In the genomic region with DNA sequence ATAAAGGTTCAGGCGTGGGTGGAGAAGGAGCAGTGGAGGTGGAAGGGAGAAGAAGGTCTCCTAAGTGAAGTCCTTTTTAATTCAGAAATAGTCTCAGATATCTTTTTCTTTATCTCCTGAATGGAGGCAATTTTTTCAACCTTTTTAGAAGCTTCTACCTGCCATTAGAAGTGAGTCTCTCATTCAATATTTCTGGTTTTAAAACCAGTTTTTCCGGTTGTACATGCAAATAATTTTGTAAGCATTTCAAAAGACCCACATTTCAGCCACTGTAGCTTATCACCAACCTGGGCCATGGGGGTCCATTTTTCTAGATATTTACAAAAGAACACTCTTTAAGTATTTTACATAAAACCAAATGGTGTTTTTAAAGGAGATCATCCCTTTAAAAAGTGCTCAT, we compare ENCODE assay signal across 22 cellular contexts.
"Had no signal": no experiment of that assay in that cellular context is flagged by ENCODE, and none has a peak within 500 bp of the region (broad histone marks: within the 10 kb centered on the region; RNA-seq: fewer than 3 reads in every experiment).

No MANE protein-coding gene starts in this region.

- H3K27me3 Mint-ChIP-seq: natural killer cell treated with Interleukin-12 subunit alpha and Interleukin-12 subunit beta and Interleukin-15 and Interleukin-18, amount 100 ng/mL, for 72 hours had no signal

- DNase-seq: cortex of kidney; dorsolateral prefrontal cortex; effector CD8-positive, alpha-beta T cell; foreskin melanocyte; heart left ventricle; hippocampal formation; left colon; mammary epithelial cell; nucleus accumbens; ovary; sigmoid colon; stimulated activated CD4-positive, alpha-beta T cell treated with anti-CD3 and anti-CD28 coated beads, Interleukin-2, amount 100 ng/mL, for 24 hours; stimulated activated CD4-positive, alpha-beta T cell treated with anti-CD3 and anti-CD28 coated beads, Interleukin-4, amount 100 ng/mL, for 4 hours; stimulated activated naive CD4-positive, alpha-beta T cell; stomach; substantia nigra; transverse colon had no signal

- H3K27ac ChIP-seq: dorsolateral prefrontal cortex, heart left ventricle, neural progenitor cell, ovary, right atrium auricular region, sigmoid colon, skin epidermis, stomach, thoracic aorta, transverse colon had no signal

- H3K4me2 ChIP-seq: neural progenitor cell had no signal

- H3K27me3 ChIP-seq: dorsolateral prefrontal cortex, heart left ventricle, neural progenitor cell, ovary, right atrium auricular region, sigmoid colon, stomach, transverse colon had no signal

- H3K9me3 ChIP-seq: ovary, right atrium auricular region, sigmoid colon, stomach, thoracic aorta, transverse colon had no signal

- ATAC-seq: heart left ventricle; left colon; natural killer cell treated with Interleukin-12 subunit alpha and Interleukin-12 subunit beta and Interleukin-15 and Interleukin-18, amount 100 ng/mL, for 72 hours had no signal

- H3K4me3 ChIP-seq: dorsolateral prefrontal cortex, heart left ventricle, neural progenitor cell, ovary, right atrium auricular region, sigmoid colon, skin epidermis, stomach, thoracic aorta, transverse colon had no signal

- H3K4me3 Mint-ChIP-seq: natural killer cell treated with Interleukin-12 subunit alpha and Interleukin-12 subunit beta and Interleukin-15 and Interleukin-18, amount 100 ng/mL, for 72 hours; neural progenitor cell had no signal

- H2AFZ ChIP-seq: neural progenitor cell had no signal

- H3K27ac Mint-ChIP-seq: natural killer cell treated with Interleukin-12 subunit alpha and Interleukin-12 subunit beta and Interleukin-15 and Interleukin-18, amount 100 ng/mL, for 72 hours; neural progenitor cell had no signal

- H3K36me3 ChIP-seq: heart left ventricle, neural progenitor cell, ovary, right atrium auricular region, sigmoid colon, stomach, thoracic aorta, transverse colon had no signal

- H3K36me3 Mint-ChIP-seq: natural killer cell treated with Interleukin-12 subunit alpha and Interleukin-12 subunit beta and Interleukin-15 and Interleukin-18, amount 100 ng/mL, for 72 hours; neural progenitor cell had no signal

- H3K4me1 Mint-ChIP-seq: neural progenitor cell had no signal

- H3K4me1 ChIP-seq: heart left ventricle, neural progenitor cell, right atrium auricular region, sigmoid colon, stomach, transverse colon had no signal
